Comparison of ENCODE assay signal across 25 cellular contexts in genomic region chr10:13791483-13791882, GRCh38.
"Had no signal": no experiment of that assay in that cellular context is flagged by ENCODE, and none has a peak within 500 bp of the region (broad histone marks: within the 10 kb centered on the region; RNA-seq: fewer than 3 reads in every experiment).

No MANE protein-coding gene starts in this region.

- DNase-seq: effector memory CD8-positive, alpha-beta T cell; erythroblast; esophagus squamous epithelium; foreskin melanocyte; glutamatergic neuron; hippocampal formation; kidney glomerular epithelial cell; lower lobe of right lung; natural killer cell; retina; stimulated activated CD4-positive, alpha-beta T cell treated with anti-CD3 and anti-CD28 coated beads, Interleukin-12 subunit alpha, Interleukin-12 subunit beta, amount 100 ng/mL, for 4 hours; stimulated activated CD4-positive, alpha-beta T cell treated with anti-CD3 and anti-CD28 coated beads, Interleukin-1b, Interleukin-23, amount 100 ng/mL, for 48 hours; stimulated activated CD4-positive, alpha-beta T cell treated with anti-CD3 and anti-CD28 coated beads, Interleukin-4, amount 100 ng/mL, for 1 hour; stimulated activated CD8-positive, alpha-beta memory T cell treated with anti-CD3 and anti-CD28 coated beads, Interleukin-4, amount 100 ng/mL, for 48 hours; stimulated activated naive CD4-positive, alpha-beta T cell; stimulated activated naive CD8-positive, alpha-beta T cell treated with anti-CD3 and anti-CD28 coated beads, Interleukin-15, amount 100 ng/mL, for 72 hours; upper lobe of right lung; uterus had no signal

- H3K9me3 ChIP-seq: esophagus squamous epithelium, heart right ventricle, lower lobe of right lung, pancreas, suprapubic skin, transverse colon, upper lobe of right lung, uterus had no signal

- H3K4me1 ChIP-seq: pancreas, uterus had no signal

- ATAC-seq: effector memory CD8-positive, alpha-beta T cell; lower lobe of right lung; natural killer cell; sciatic nerve; stimulated activated naive CD8-positive, alpha-beta T cell treated with anti-CD3 and anti-CD28 coated beads, Interleukin-15, amount 100 ng/mL, for 72 hours; upper lobe of right lung had no signal

- H3K36me3 ChIP-seq: pancreas, transverse colon, upper lobe of right lung, uterus had no signal

- H3K27me3 ChIP-seq: esophagus squamous epithelium, heart right ventricle, pancreas, suprapubic skin, transverse colon, upper lobe of right lung, uterus had no signal

- H3K4me3 ChIP-seq: coronary artery, esophagus squamous epithelium, heart right ventricle, lower lobe of right lung, pancreas, smooth muscle cell, suprapubic skin, transverse colon, upper lobe of right lung, uterus had no signal

- H3K27ac ChIP-seq: esophagus squamous epithelium, heart right ventricle, lower lobe of right lung, pancreas, suprapubic skin, transverse colon, upper lobe of right lung, uterus had no signal

- H3K4me2 ChIP-seq: smooth muscle cell had no signal
